ENCODE assay signal across 20 cellular contexts in the genomic region with DNA sequence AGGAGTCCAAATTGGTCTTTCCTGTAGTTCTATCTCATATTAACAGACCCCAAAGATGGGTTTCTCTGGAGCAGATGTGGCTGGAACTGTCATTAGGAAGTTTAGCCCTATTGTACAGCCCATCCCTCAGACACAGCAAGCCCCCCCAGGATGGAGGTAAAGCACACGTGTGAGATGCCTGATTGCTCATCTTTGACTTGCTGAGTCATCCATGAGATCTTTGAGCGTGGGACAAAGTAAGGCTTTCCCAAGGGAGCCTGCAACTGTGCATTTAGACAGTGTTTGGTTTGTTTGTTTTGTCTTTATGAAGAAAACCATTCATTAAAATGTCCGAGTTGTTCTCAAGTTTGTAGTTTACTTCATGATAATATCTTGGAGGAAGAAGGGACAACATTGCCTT.
"Had no signal": no experiment of that assay in that cellular context is flagged by ENCODE, and none has a peak within 500 bp of the region (broad histone marks: within the 10 kb centered on the region; RNA-seq: fewer than 3 reads in every experiment).

No MANE protein-coding gene starts in this region.

- H3K27me3 ChIP-seq: breast epithelium, tibial nerve, vagina had no signal

- H3K27ac ChIP-seq: breast epithelium, dorsolateral prefrontal cortex, skin epidermis, tibial nerve, vagina had no signal

- DNase-seq: activated CD4-positive, alpha-beta T cell treated with anti-CD3 and anti-CD28 coated beads, Interleukin-2, amount 50 U/mL, for 1 hour; activated CD8-positive, alpha-beta memory T cell treated with anti-CD3 and anti-CD28 coated beads for 24 hours; activated naive CD8-positive, alpha-beta T cell treated with anti-CD3 and anti-CD28 coated beads, Interleukin-2, amount 10 ng/mL, durations not matched to agents 7 days and 5 days; anterior cingulate cortex; dorsolateral prefrontal cortex; glutamatergic neuron; hypothalamus; nephron progenitor cell; occipital lobe; stimulated activated CD4-positive, alpha-beta T cell treated with anti-CD3 and anti-CD28 coated beads, Interleukin-15, amount 100 ng/mL, for 24 hours; stimulated activated CD4-positive, alpha-beta T cell treated with anti-CD3 and anti-CD28 coated beads, Interleukin-4, amount 100 ng/mL, for 1 hour; stimulated activated naive CD4-positive, alpha-beta T cell treated with Interleukin-2 at 50 U/mL for 16 hours; substantia nigra; T-helper 9 cell had no signal

- H3K36me3 ChIP-seq: breast epithelium, tibial nerve, vagina had no signal

- ATAC-seq: activated CD4-positive, CD25-positive, alpha-beta regulatory T cell treated with anti-CD3 and anti-CD28 coated beads, Interleukin-2, amount 50 U/mL, for 24 hours; esophagus mucosa had no signal

- H3K4me3 ChIP-seq: breast epithelium, dorsolateral prefrontal cortex, skin epidermis, tibial nerve, vagina had no signal
